25 cellular contexts compared by ENCODE assay signal in genomic region chr3:123055352-123055751, GRCh38. TPM values are rescaled to one million over a fixed set of nuclear protein-coding genes. Genes with fewer than 3 reads are reported as not detected.
DNase-seq lines count a peak whose midpoint lies in the region; FAIRE-seq and TF ChIP-seq lines count a peak whose summit lies in the region.
"Had no signal": no experiment of that assay in that cellular context is flagged by ENCODE, and none has a peak within 500 bp of the region (broad histone marks: within the 10 kb centered on the region; RNA-seq: fewer than 3 reads in every experiment).

No MANE protein-coding gene starts in this region.

- no peak overlapping the region for H3K9ac ChIP-seq in OCI-LY3 (ENCODE audit: low read length)

- H3K79me2 ChIP-seq in OCI-LY3 (ENCODE audit: low read length), result no peaks in the 10 kb centered on the region

- peaks cover 3% of the 10 kb centered on the region for H3K9me3 Mint-ChIP-seq in glutamatergic neuron (ENCODE audit: unreplicated experiment)
- H3K9me3 Mint-ChIP-seq: CD8-positive, alpha-beta T cell had no signal

- H3K27ac ChIP-seq in OCI-LY3 (ENCODE audit: low read length), result no peak overlapping the region

- H3K4me1 ChIP-seq in OCI-LY3 (ENCODE audit: low read length), result peaks cover 14% of the 10 kb centered on the region; the same call in 1 of the 2 replicates

- H3K27me3 Mint-ChIP-seq in glutamatergic neuron (ENCODE audit: unreplicated experiment), result no peaks in the 10 kb centered on the region

- no peaks in the 10 kb centered on the region for H3K36me3 ChIP-seq in OCI-LY3 (replicated peaks; ENCODE audit: low read depth, low read length)

- H3K9me3 ChIP-seq in OCI-LY3 (ENCODE audit: insufficient read depth, low read length), result no peaks in the 10 kb centered on the region

- H3K4me2 ChIP-seq in OCI-LY3 (ENCODE audit: low read length), result peak overlapping the region; percentile 15; the same call in 1 of the 2 replicates

- peak overlapping the region; percentile 14 for H3K27ac Mint-ChIP-seq in glutamatergic neuron (ENCODE audit: unreplicated experiment)
- H3K27ac Mint-ChIP-seq: CD8-positive, alpha-beta T cell had no signal

- peaks cover 30% of the 10 kb centered on the region for H3K4me1 Mint-ChIP-seq in glutamatergic neuron (ENCODE audit: low read depth, unreplicated experiment)

- no peaks in the 10 kb centered on the region for H3K36me3 Mint-ChIP-seq in glutamatergic neuron (ENCODE audit: unreplicated experiment)
- H3K36me3 Mint-ChIP-seq: CD8-positive, alpha-beta T cell had no signal

- no peak overlapping the region for H3K4me3 ChIP-seq in OCI-LY3 (ENCODE audit: low read length)

- H3K27me3 ChIP-seq in OCI-LY3 (ENCODE audit: low read depth, low read length), result 0 out of 2 replicates have a peak, but pooled peaks cover 3% of the 10 kb centered on the region

- FAIRE-seq in urothelium cell line (lab: Jason Lieb, UNC), result peak; percentile 9
- FAIRE-seq: GM19239, H54 had no signal

- no peaks in the 10 kb centered on the region for H4K20me1 ChIP-seq in OCI-LY3 (ENCODE audit: insufficient read depth, low read length)

- TF ChIP-seq CTCF in OCI-LY3 (IDR thresholded peaks at IDR 0.05; ENCODE audit: low read depth, low read length) (no peak), glutamatergic neuron (IDR thresholded peaks at IDR 0.05; ENCODE audit: partially characterized antibody, unreplicated experiment) (no peak)

- DNase-seq in NCI-H82 (lab: John Stamatoyannopoulos, UW) (peak; percentile 51), NCI-H82 treated with DMSO at 0.1 percent for 48 hours (lab: John Stamatoyannopoulos, UW; ENCODE audit: unreplicated experiment) (no peak), glutamatergic neuron (no peak), urothelium cell line (ENCODE audit: low spot score) (no peak)
- DNase-seq in activated naive CD4-positive, alpha-beta T cell treated with Interleukin-2 at 50 U/mL for 16 hours, result no peak
- no peak for DNase-seq in stimulated activated CD8-positive, alpha-beta memory T cell treated with anti-CD3 and anti-CD28 coated beads, Interleukin-4, amount 100 ng/mL, for 48 hours
- DNase-seq: AML-193; C1 segment of cervical spinal cord; Calu3; CD8-positive, alpha-beta T cell; DMS53; GDM1; Kasumi-1; NCI-H1417; NCI-H1694 treated with DMSO at 0.1 percent for 48 hours; NCI-H2081 treated with DMSO at 0.1 percent for 48 hours; NCI-H446 treated with DMSO at 0.1 percent for 48 hours; OCI-M1; SW 1271 had no signal

- H3K4me3 Mint-ChIP-seq in glutamatergic neuron (ENCODE audit: unreplicated experiment), result peak overlapping the region; percentile 40
- H3K4me3 Mint-ChIP-seq: CD8-positive, alpha-beta T cell had no signal

- H2AFZ ChIP-seq in OCI-LY3 (ENCODE audit: low read depth, low read length), result peak overlapping the region; percentile 56; the same call in 1 of the 2 replicates

RNA-seq across cellular contexts. Expression of gene PDIA5, which starts 11.5 kb away (rescaled TPM):
- 49.4 TPM for total RNA-seq in glutamatergic neuron (ENCODE audit: unreplicated experiment)

RNA-seq across cellular contexts. Expression of gene SEMA5B, which starts 27.8 kb away (rescaled TPM):
- 61.1 TPM for total RNA-seq in glutamatergic neuron (ENCODE audit: unreplicated experiment)
- total RNA-seq: A172; Calu3; CD8-positive, alpha-beta T cell; MCF 10A; SK-MEL-5 had no signal
